In the genomic region with DNA sequence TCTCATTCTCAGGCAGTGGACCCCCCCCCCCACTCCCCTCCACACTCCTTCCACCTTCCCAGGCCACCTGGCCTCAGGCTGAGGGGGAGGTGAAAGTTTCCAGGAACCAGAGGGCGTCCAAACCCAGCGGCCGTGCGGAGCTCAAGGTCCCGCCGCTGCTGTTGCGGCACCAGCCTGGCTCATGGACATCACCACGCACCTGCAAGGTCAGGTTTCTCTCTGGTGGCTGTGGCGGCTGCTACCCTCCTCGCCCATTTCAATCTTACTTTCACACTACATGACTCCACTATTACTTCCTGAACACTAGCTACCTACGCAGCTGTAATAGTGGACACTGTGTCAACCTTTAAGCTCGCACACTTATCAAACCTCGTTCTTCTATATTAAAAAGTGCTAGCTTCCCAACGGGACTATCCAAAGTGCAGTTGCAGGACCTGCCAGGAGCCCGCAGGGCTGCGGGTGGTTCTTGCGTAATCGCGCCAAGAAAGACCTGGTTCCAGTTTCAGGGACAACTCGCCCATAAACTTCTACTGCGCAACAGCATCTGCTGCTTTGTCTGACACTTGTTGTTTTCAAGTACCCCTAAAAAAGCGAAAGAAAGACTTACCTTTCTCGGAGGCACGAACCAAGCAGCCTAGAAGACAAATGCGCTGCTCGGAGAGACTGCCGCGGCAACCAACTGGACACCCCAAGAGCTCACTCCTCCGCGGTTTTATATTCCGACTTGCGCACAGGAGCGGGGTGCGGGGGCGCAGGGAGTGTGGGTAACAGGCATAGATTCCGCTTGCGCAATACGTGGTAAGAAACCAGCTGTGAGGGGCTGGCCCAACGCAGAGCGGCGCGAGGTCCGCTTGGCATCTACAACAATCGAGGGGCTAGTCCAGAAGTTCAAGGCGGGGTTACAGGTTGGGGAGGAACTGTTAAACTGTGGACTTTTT, we compare ENCODE assay signal across 8 cellular contexts. TPM values are rescaled to one million over a fixed set of nuclear protein-coding genes. Genes with fewer than 3 reads are reported as not detected.
A peak's percentile ranks its signal among the peaks of the same experiment; 100 is the strongest.
DNase-seq lines count a peak whose midpoint lies in the region; ATAC-seq and TF ChIP-seq lines count a peak whose summit lies in the region.

A gene with protein sequence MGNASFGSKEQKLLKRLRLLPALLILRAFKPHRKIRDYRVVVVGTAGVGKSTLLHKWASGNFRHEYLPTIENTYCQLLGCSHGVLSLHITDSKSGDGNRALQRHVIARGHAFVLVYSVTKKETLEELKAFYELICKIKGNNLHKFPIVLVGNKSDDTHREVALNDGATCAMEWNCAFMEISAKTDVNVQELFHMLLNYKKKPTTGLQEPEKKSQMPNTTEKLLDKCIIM (minus strand): TSS at position 687 of the 938 bp plus-strand sequence. CDS start 3,330 bp downstream, outside the sequence.

- H3K4me3 Mint-ChIP-seq in T-helper 17 cell, result no peak within 1 kb of the TSS

- peak within 1 kb of the TSS; percentile 32 for H3K4me3 ChIP-seq in HEK293 (ENCODE audit: low read depth, low read length)
- H3K4me3 ChIP-seq in right atrium auricular region, result peak within 1 kb of the TSS; percentile 32 to 38
- H3K4me3 ChIP-seq in gastrocnemius medialis, result peak within 1 kb of the TSS; percentile 41 to 53 (median 47)

- H3K9me3 ChIP-seq in HEK293 (ENCODE audit: control insufficient read depth, insufficient read depth, low read depth, low read length), result no peaks in the 10 kb centered on the region
- H3K9me3 ChIP-seq in right atrium auricular region, result no peaks in the 10 kb centered on the region
- no peaks in the 10 kb centered on the region for H3K9me3 ChIP-seq in gastrocnemius medialis
- no peaks in the 10 kb centered on the region for H3K9me3 ChIP-seq in T-helper 17 cell (ENCODE audit: control insufficient read depth, low read length, poor library complexity, severe bottlenecking)

- no peaks in the 10 kb centered on the region for H3K36me3 Mint-ChIP-seq in T-helper 17 cell (ENCODE audit: low read depth)

- in situ Hi-C loops in gastrocnemius medialis (cut with MboI; ENCODE audit: low sequenced_read_pairs in 4 of 4), result no loop called here

- peak; percentile 81 for DNase-seq in amniotic epithelial cell (ENCODE audit: low read depth)
- DNase-seq in right atrium auricular region (ENCODE audit: low spot score), result no peak
- DNase-seq in gastrocnemius medialis, result peak in 1 of 2 donors; percentile 21
- DNase-seq in T-helper 17 cell, result no peak
- no peak for DNase-seq in NK-92 (lab: John Stamatoyannopoulos, UW; ENCODE audit: unreplicated experiment)
- no peak for DNase-seq in NCI-H345 (lab: John Stamatoyannopoulos, UW)
- no peak for DNase-seq in NCI-H774 (lab: John Stamatoyannopoulos, UW)

- H3K36me3 ChIP-seq in HEK293 (ENCODE audit: control insufficient read depth in 2 of 2, insufficient read depth in 1 of 2, low read length in 2 of 2) (no peaks in the 10 kb centered on the region), right atrium auricular region (no peaks in the 10 kb centered on the region), gastrocnemius medialis (no peaks in the 10 kb centered on the region)

- H3K27ac ChIP-seq in HEK293 (ENCODE audit: extremely low read depth, low read depth, low read length), result no peak within 1 kb of the TSS
- H3K27ac ChIP-seq in right atrium auricular region, result no peak within 1 kb of the TSS
- no peak within 1 kb of the TSS for H3K27ac ChIP-seq in gastrocnemius medialis

- H3K27me3 ChIP-seq in right atrium auricular region (no peaks in the 10 kb centered on the region), gastrocnemius medialis (no peaks in the 10 kb centered on the region)

- H3K4me1 Mint-ChIP-seq in T-helper 17 cell, result peaks cover 5% of the 10 kb centered on the region

- H3K4me1 ChIP-seq in HEK293 (ENCODE audit: control insufficient read depth, insufficient read depth, low read length) (no peaks in the 10 kb centered on the region), right atrium auricular region (no peaks in the 10 kb centered on the region), gastrocnemius medialis (no peaks in the 10 kb centered on the region)

- POLR2A ChIA-PET in HEK293 (lab: Yijun Ruan, JAX), result no interaction called here

- ATAC-seq in gastrocnemius medialis, result peak; percentile 45 to 51
- ATAC-seq in T-helper 17 cell, result no peak

- TF ChIP-seq CTCF in HEK293 (tag by site-specific recombination; IDR thresholded peaks at IDR 0.05) (no peak), right atrium auricular region (IDR thresholded peaks at IDR 0.05) (no peak), gastrocnemius medialis (IDR thresholded peaks at IDR 0.05 in 4 of 5, conservative IDR thresholded peaks at IDR 0.05 in 1 of 5) (no peak)

- CTCF ChIA-PET in HEK293 (lab: Yijun Ruan, JAX), result interaction anchor here (0.6 kb wide), 1 partner anchor 126 kb away, joined by 3 read pairs; no protein-coding TSS in a partner anchor

- peaks cover 38% of the 10 kb centered on the region for H3K27me3 Mint-ChIP-seq in T-helper 17 cell

- no peak for TF ChIP-seq POLR2A in gastrocnemius medialis (IDR thresholded peaks at IDR 0.05)

- H3K27ac Mint-ChIP-seq in T-helper 17 cell, result no peak within 1 kb of the TSS

- intact Hi-C loops in gastrocnemius medialis (cut with DNase I; ENCODE audit: low total_unique reads), result no loop called here

TF ChIP-seq in HEK293, 187 proteins besides CTCF, POLR2A, EP300 and RAD21:
- TF ChIP-seq SCRT2 (tag by site-specific recombination; IDR thresholded peaks at IDR 0.05) (peak; percentile 53), OSR2 (tag by site-specific recombination; IDR thresholded peaks at IDR 0.05) (no peak), ZNF747 (tag by site-specific recombination; IDR thresholded peaks at IDR 0.05) (no peak), ZNF335 (tag by site-specific recombination; conservative IDR thresholded peaks at IDR 0.05) (peak; percentile 81)

RNA-seq across cellular contexts. Expression of the gene that starts here (rescaled TPM):
- 1 to 10 TPM in 1 of 2 donors, under 1 TPM in 1; 0.96 to 7.3 TPM for total RNA-seq in right atrium auricular region
- under 1 TPM in 3 of 4 donors, not detected in 1; 0.44 to 0.71 (median 0.59) TPM for total RNA-seq in gastrocnemius medialis
- not detected for total RNA-seq in T-helper 17 cell

Comparison
In these comparisons a context has a peak if more than half of its experiments do, and no peak if none do; other contexts are left out.
1. Peak in ATAC-seq and H3K4me3 ChIP-seq in gastrocnemius medialis; RNA of the gene not detected or under 1 TPM.